Comparison of ENCODE assay signal across 8 cellular contexts in the genomic region with DNA sequence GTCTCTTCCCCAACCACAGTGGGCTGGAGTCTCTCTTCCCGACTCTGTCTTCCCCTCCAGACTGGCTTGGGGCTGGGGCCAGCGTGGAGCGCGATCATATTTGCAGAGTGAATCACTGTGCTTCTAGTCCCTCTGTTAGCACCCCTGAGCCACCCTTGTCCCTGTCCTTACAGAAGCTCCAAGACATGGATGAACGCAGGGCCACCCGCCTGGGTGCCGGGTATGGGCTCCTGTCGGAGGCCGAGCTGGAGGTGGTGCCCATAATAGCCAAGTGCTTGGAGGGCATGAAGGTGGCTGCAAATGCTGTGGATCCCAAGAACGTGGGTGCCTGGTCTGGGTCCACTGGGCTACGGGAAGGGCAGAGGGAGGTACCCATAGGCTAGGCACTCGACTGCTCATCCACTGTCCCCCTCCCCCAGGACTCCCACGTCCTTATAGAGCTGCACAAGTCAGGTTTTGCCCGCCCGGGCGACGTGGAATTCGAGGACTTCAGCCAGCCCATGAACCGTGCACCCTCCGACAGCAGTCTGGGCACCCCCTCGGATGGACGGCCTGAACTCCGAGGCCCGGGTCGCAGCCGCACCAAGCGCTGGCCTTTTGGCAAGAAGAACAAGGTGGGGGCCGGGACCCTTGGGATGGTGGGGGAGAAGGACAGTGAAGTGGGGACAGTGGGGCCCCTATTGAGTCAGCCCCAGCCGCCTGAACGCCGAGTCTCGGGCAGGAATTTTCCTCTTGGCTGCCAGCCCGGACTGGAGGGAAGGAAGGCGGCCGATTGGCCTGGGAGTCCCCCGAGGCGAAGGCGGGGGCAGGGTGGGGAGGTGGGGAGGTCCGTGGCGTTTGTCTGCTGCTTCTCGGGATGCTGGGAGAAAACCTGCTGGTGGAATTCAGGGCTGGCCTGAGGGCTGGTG. TPM values are rescaled to one million over a fixed set of nuclear protein-coding genes. Genes with fewer than 3 reads are reported as not detected.
DNase-seq lines count a peak whose midpoint lies in the region; ATAC-seq lines count a peak whose summit lies in the region.

No MANE protein-coding gene starts in this region.

- DNase-seq in activated naive CD4-positive, alpha-beta T cell treated with anti-CD3 and anti-CD28 coated beads for 36 hours = no peak
- DNase-seq in activated naive CD4-positive, alpha-beta T cell (lab: John Stamatoyannopoulos, UW) = no peak
- peak; percentile 85 for DNase-seq in dedifferentiated amniotic fluid mesenchymal stem cell (ENCODE audit: extremely low spot score)
- peak; percentile 66 to 87 for DNase-seq in lung microvascular endothelial cell (ENCODE audit: low read depth in 2 of 2)
- peak; percentile 95 for DNase-seq in ureter (ENCODE audit: low spot score)

- no peak overlapping the region for H3K4me3 Mint-ChIP-seq in activated naive CD4-positive, alpha-beta T cell treated with anti-CD3 and anti-CD28 coated beads for 36 hours
- H3K4me3 Mint-ChIP-seq in activated T-helper 17 cell treated with anti-CD3 and anti-CD28 coated beads, Interleukin-2, amount 50 U/mL, for 72 hours = no peak overlapping the region

- peaks cover 44% of the 10 kb centered on the region for H3K36me3 Mint-ChIP-seq in activated naive CD4-positive, alpha-beta T cell treated with anti-CD3 and anti-CD28 coated beads for 36 hours (ENCODE audit: low read depth)
- peaks cover 94% of the 10 kb centered on the region for H3K36me3 Mint-ChIP-seq in activated T-helper 17 cell treated with anti-CD3 and anti-CD28 coated beads, Interleukin-2, amount 50 U/mL, for 72 hours (ENCODE audit: low read depth)

- H3K27me3 Mint-ChIP-seq in activated naive CD4-positive, alpha-beta T cell treated with anti-CD3 and anti-CD28 coated beads for 36 hours (ENCODE audit: low read depth) = no peaks in the 10 kb centered on the region
- no peaks in the 10 kb centered on the region for H3K27me3 Mint-ChIP-seq in activated T-helper 17 cell treated with anti-CD3 and anti-CD28 coated beads, Interleukin-2, amount 50 U/mL, for 72 hours

- ATAC-seq in GM19452 (IDR thresholded peaks at IDR 0.05; ENCODE audit: unreplicated experiment) (no peak), HG03432 (IDR thresholded peaks at IDR 0.05; ENCODE audit: unreplicated experiment) (no peak)
- ATAC-seq in activated T-helper 17 cell treated with anti-CD3 and anti-CD28 coated beads, Interleukin-2, amount 50 U/mL, for 72 hours (replicated peaks) = no peak

- CTCF ChIA-PET in activated naive CD4-positive, alpha-beta T cell treated with anti-CD3 and anti-CD28 coated beads for 36 hours (lab: Charles Lee) = no interaction called here

- peak overlapping the region; percentile 19 for H3K27ac Mint-ChIP-seq in activated naive CD4-positive, alpha-beta T cell treated with anti-CD3 and anti-CD28 coated beads for 36 hours
- H3K27ac Mint-ChIP-seq in activated T-helper 17 cell treated with anti-CD3 and anti-CD28 coated beads, Interleukin-2, amount 50 U/mL, for 72 hours = no peak overlapping the region

- no peaks in the 10 kb centered on the region for H3K9me3 Mint-ChIP-seq in activated naive CD4-positive, alpha-beta T cell treated with anti-CD3 and anti-CD28 coated beads for 36 hours
- no peaks in the 10 kb centered on the region for H3K9me3 Mint-ChIP-seq in activated T-helper 17 cell treated with anti-CD3 and anti-CD28 coated beads, Interleukin-2, amount 50 U/mL, for 72 hours

- peaks cover 10% of the 10 kb centered on the region for H3K4me1 Mint-ChIP-seq in activated naive CD4-positive, alpha-beta T cell treated with anti-CD3 and anti-CD28 coated beads for 36 hours (ENCODE audit: low read depth)
- peaks cover 5% of the 10 kb centered on the region for H3K4me1 Mint-ChIP-seq in activated T-helper 17 cell treated with anti-CD3 and anti-CD28 coated beads, Interleukin-2, amount 50 U/mL, for 72 hours

- intact Hi-C loops in activated naive CD4-positive, alpha-beta T cell treated with anti-CD3 and anti-CD28 coated beads for 36 hours (cut with micrococcal nuclease) = no loop called here

RNA-seq across cellular contexts. Expression of a gene that starts 5.2 kb away (rescaled TPM):
- total RNA-seq in activated naive CD4-positive, alpha-beta T cell treated with anti-CD3 and anti-CD28 coated beads for 36 hours = 10 to 100 TPM; 56.2 to 61.1 TPM
- total RNA-seq in lung microvascular endothelial cell (17.7 and 20.4 TPM in 2 replicates), ureter (86.0 TPM)
- 10 to 100 TPM; 38.0 to 99.4 TPM for total RNA-seq in activated T-helper 17 cell treated with anti-CD3 and anti-CD28 coated beads, Interleukin-2, amount 50 U/mL, for 72 hours

RNA-seq across cellular contexts. Expression of a gene that starts 7.3 kb away (rescaled TPM):
- 10 to 100 TPM; 54.0 to 59.9 TPM for total RNA-seq in activated naive CD4-positive, alpha-beta T cell treated with anti-CD3 and anti-CD28 coated beads for 36 hours
- 42.1 and 58.3 TPM in 2 replicates for total RNA-seq in lung microvascular endothelial cell
- total RNA-seq in ureter = 74.0 TPM
- 10 to 100 TPM; 49.8 to 64.7 TPM for total RNA-seq in activated T-helper 17 cell treated with anti-CD3 and anti-CD28 coated beads, Interleukin-2, amount 50 U/mL, for 72 hours

RNA-seq across cellular contexts. Expression of a gene that starts 22.6 kb away (rescaled TPM):
- total RNA-seq in activated naive CD4-positive, alpha-beta T cell treated with anti-CD3 and anti-CD28 coated beads for 36 hours = 10 to 100 TPM; 23.2 to 24.9 TPM
- total RNA-seq in lung microvascular endothelial cell (2.2 and 3.0 TPM in 2 replicates), ureter (68.7 TPM)
- total RNA-seq in activated T-helper 17 cell treated with anti-CD3 and anti-CD28 coated beads, Interleukin-2, amount 50 U/mL, for 72 hours = 10 to 100 TPM; 21.1 to 21.2 TPM

RNA-seq across cellular contexts. Expression of a gene that starts 24.2 kb away (rescaled TPM):
- total RNA-seq in activated naive CD4-positive, alpha-beta T cell treated with anti-CD3 and anti-CD28 coated beads for 36 hours = under 1 TPM; 0.81 to 0.94 TPM
- 0.44 and 1.6 TPM in 2 replicates for total RNA-seq in lung microvascular endothelial cell
- total RNA-seq in ureter = 718 TPM
- 1 to 10 TPM in 1 of 2 donors, under 1 TPM in 1; 0.99 to 4.3 TPM for total RNA-seq in activated T-helper 17 cell treated with anti-CD3 and anti-CD28 coated beads, Interleukin-2, amount 50 U/mL, for 72 hours

RNA-seq across cellular contexts. Expression of a gene that starts 27.9 kb away (rescaled TPM):
- 100 to 1,000 TPM in 1 of 2 experiments, 10 to 100 TPM in 1; 93.6 to 103 TPM for total RNA-seq in activated naive CD4-positive, alpha-beta T cell treated with anti-CD3 and anti-CD28 coated beads for 36 hours
- 0.22 TPM in 1 of 2 replicates, not detected in the other for total RNA-seq in lung microvascular endothelial cell
- 12.1 TPM for total RNA-seq in ureter
- 100 to 1,000 TPM; 110 to 114 TPM for total RNA-seq in activated T-helper 17 cell treated with anti-CD3 and anti-CD28 coated beads, Interleukin-2, amount 50 U/mL, for 72 hours

Comparison
In these comparisons a context has a peak if more than half of its experiments do, and no peak if none do; other contexts are left out.
1. DNase-seq: peak in dedifferentiated amniotic fluid mesenchymal stem cell (single experiment), lung microvascular endothelial cell (2 of 2) and ureter (single experiment); none in activated naive CD4-positive, alpha-beta T cell treated with anti-CD3 and anti-CD28 coated beads for 36 hours (single experiment) and activated naive CD4-positive, alpha-beta T cell (0 of 4).